ENCODE assay signal across 14 cellular contexts in the genomic region with DNA sequence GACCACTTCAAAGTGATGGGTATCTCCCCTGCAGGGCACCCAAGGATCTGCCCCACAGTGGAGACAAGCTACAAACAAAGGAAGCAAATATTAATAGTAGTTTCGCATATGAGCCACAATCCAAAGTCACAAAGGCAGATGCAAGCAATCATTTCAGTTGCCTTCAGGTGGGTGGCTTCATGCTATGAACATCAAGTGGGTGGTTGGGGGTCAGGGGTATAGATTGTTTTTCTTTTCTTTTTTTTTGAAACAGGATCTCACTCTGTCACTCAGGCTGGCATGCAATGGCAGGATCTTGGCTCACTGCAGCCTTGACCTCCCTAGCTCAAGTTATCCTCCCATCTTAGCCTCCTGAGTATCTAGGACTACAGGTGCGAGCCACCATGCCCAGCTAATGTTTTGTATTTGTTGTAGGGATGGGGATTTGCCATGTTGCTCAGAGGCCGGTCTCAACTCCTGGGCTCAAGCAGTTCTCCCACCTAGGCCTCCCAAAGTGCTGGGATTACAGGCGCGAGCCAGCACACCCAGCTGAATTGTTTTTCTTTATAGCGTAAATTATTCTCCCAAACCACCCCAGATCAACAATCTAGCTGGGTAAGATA.
"Had no signal": no experiment of that assay in that cellular context is flagged by ENCODE, and none has a peak within 500 bp of the region (broad histone marks: within the 10 kb centered on the region; RNA-seq: fewer than 3 reads in every experiment).

No MANE protein-coding gene starts in this region.

- H3K4me3 ChIP-seq: gastrocnemius medialis, left lung, lower lobe of right lung, right atrium auricular region, stomach had no signal

- H3K27ac ChIP-seq: gastrocnemius medialis, left lung, lower lobe of right lung, neutrophil, right atrium auricular region had no signal

- H3K9me3 ChIP-seq: gastrocnemius medialis, left lung, lower lobe of right lung, neutrophil, right atrium auricular region, stomach had no signal

- H3K27me3 ChIP-seq: gastrocnemius medialis, left lung, neutrophil, right atrium auricular region, stomach had no signal

- H3K4me1 ChIP-seq: left lung, lower lobe of right lung, right atrium auricular region had no signal

- ATAC-seq: esophagus mucosa, gastrocnemius medialis, left lung, lower lobe of right lung had no signal

- DNase-seq: effector memory CD4-positive, alpha-beta T cell; gastrocnemius medialis; glutamatergic neuron; left lung; lower lobe of right lung; midbrain; naive B cell; small intestine; stimulated activated CD4-positive, alpha-beta T cell treated with anti-CD3 and anti-CD28 coated beads, Interleukin-12 subunit alpha, Interleukin-12 subunit beta, amount 100 ng/mL, for 4 hours; stimulated activated naive CD4-positive, alpha-beta T cell; stomach had no signal

- H3K36me3 ChIP-seq: gastrocnemius medialis, left lung, lower lobe of right lung, neutrophil, right atrium auricular region, stomach had no signal
